Comparison of ENCODE assay signal across 8 cellular contexts in the genomic region with DNA sequence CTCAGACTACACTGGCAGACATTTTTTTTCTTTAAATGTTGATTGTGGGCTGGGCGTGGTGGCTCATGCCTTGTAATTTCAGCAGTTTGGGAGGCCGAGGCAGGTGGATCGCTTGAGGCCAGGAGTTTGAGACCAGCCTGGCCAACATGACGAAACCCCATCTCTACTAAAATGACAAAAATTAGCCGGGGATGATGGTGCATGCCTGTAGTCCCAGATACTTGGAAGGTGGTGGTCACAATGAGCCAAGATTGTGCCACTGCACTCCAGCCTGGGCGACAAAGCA. TPM values are rescaled to one million over a fixed set of nuclear protein-coding genes. Genes with fewer than 3 reads are reported as not detected.
A peak's percentile ranks its signal among the peaks of the same experiment; 100 is the strongest.
DNase-seq lines count a peak whose midpoint lies in the region; TF ChIP-seq lines count a peak whose summit lies in the region.
"Not testable (repeated sequence)": the region's sequence is repeated elsewhere in the genome, so short reads cannot be mapped to it uniquely, and the experiment has no call there.
"Had no signal": no experiment of that assay in that cellular context is flagged by ENCODE, and none has a peak within 500 bp of the region (broad histone marks: within the 10 kb centered on the region; RNA-seq: fewer than 3 reads in every experiment).

No MANE protein-coding gene starts in this region.

- H3K4me3 Mint-ChIP-seq in Caco-2 (ENCODE audit: unreplicated experiment) = peak overlapping the region; percentile 41
- H3K4me3 Mint-ChIP-seq in endodermal cell, neural progenitor cell: not testable (repeated sequence)

- TF ChIP-seq CTCF in Caco-2 (IDR thresholded peaks at IDR 0.05; ENCODE audit: insufficient read depth in 1 of 2, low read depth in 1 of 2, low read length in 1 of 2, severe bottlenecking in 1 of 2, unreplicated experiment in 1 of 2); KMS-11 (conservative IDR thresholded peaks at IDR 0.05; ENCODE audit: low read depth, low read length); MM.1S (IDR thresholded peaks at IDR 0.05; ENCODE audit: low read length); OCI-LY3 (IDR thresholded peaks at IDR 0.05; ENCODE audit: low read depth, low read length); endodermal cell (conservative IDR thresholded peaks at IDR 0.05); neural progenitor cell (IDR thresholded peaks at IDR 0.05): not testable (repeated sequence)

- not testable (repeated sequence) for H3K27me3 ChIP-seq in Caco-2 (replicated peaks; ENCODE audit: control insufficient read depth, insufficient read depth, low read length); KMS-11 (ENCODE audit: insufficient read depth, low read depth); MM.1S (replicated peaks; ENCODE audit: insufficient read depth, low read length); endodermal cell (ENCODE audit: control insufficient read depth, insufficient read depth, low read length, poor library complexity, severe bottlenecking); neural progenitor cell
- peaks cover 31% of the 10 kb centered on the region for H3K27me3 ChIP-seq in OCI-LY3 (ENCODE audit: low read depth, low read length)

- not testable (repeated sequence) for H3F3A ChIP-seq in MM.1S (ENCODE audit: insufficient read depth, low read length); neural progenitor cell (ENCODE audit: low read depth)

- H3K27ac Mint-ChIP-seq in Caco-2 (ENCODE audit: unreplicated experiment) = peak overlapping the region; percentile 57
- H3K27ac Mint-ChIP-seq in endodermal cell = peak overlapping the region; percentile 36
- H3K27ac Mint-ChIP-seq in neural progenitor cell = peak overlapping the region; percentile 14

- CTCF ChIA-PET in Caco-2 (lab: Charles Lee) = interaction anchor here (1.1 kb wide), 1 partner anchor 101 kb away, joined by 16 read pairs; no protein-coding TSS in a partner anchor

- H2AFZ ChIP-seq in KMS-11 (ENCODE audit: low read depth) = peak overlapping the region; percentile 66
- H2AFZ ChIP-seq in MM.1S (ENCODE audit: low read length) = peak overlapping the region; percentile 67
- peak overlapping the region; percentile 51; the same call in 1 of the 2 replicates for H2AFZ ChIP-seq in OCI-LY3 (ENCODE audit: low read depth, low read length)
- H2AFZ ChIP-seq in neural progenitor cell (replicated peaks) = not testable (repeated sequence)

- H3K4me1 Mint-ChIP-seq in Caco-2 (ENCODE audit: low read depth, unreplicated experiment) (peaks cover 33% of the 10 kb centered on the region), endodermal cell (peaks cover 19% of the 10 kb centered on the region), neural progenitor cell (peaks cover 25% of the 10 kb centered on the region)

- POLR2A ChIA-PET in Caco-2 (lab: Charles Lee) = not testable (repeated sequence)

- not testable (repeated sequence) for H3K36me3 Mint-ChIP-seq in Caco-2 (ENCODE audit: insufficient read depth, unreplicated experiment); endodermal cell (ENCODE audit: low read depth); neural progenitor cell

- not testable (repeated sequence) for H3K9me3 ChIP-seq in Caco-2; MM.1S (replicated peaks; ENCODE audit: insufficient read depth, low read length); OCI-LY3 (ENCODE audit: insufficient read depth, low read length); endodermal cell (ENCODE audit: control insufficient read depth, low read length); neural progenitor cell (ENCODE audit: low read depth)

- intact Hi-C loops in Caco-2 (cut with micrococcal nuclease; ENCODE audit: unreplicated experiment) = not testable (repeated sequence)
- intact Hi-C loops in posterior vena cava (cut with DNase I) = loop anchor here in 1 of 2 donors (10.0 kb wide), 2 partner anchors 98 to 612 kb away; no protein-coding TSS in a partner anchor

- WGBS in endodermal cell (ENCODE audit: insufficient coverage in 1 of 2, insufficient read length in 1 of 2), 2 experiments = 94 to 100% methylated on average over 4 to 6 of the region's 6 CpGs

- not testable (repeated sequence) for BruUV-seq in Caco-2 (replicated peaks; lab: Mats Ljungman, UMichigan)

- not testable (repeated sequence) for H3K9me3 Mint-ChIP-seq in Caco-2 (ENCODE audit: unreplicated experiment); endodermal cell; neural progenitor cell

- H3K9ac ChIP-seq in KMS-11; MM.1S (ENCODE audit: low read length); OCI-LY3 (ENCODE audit: low read length); endodermal cell (ENCODE audit: extremely low read depth, low read length, poor library complexity, severe bottlenecking); neural progenitor cell: not testable (repeated sequence)

- H3K27me3 Mint-ChIP-seq in Caco-2 (ENCODE audit: insufficient read depth, unreplicated experiment); endodermal cell (ENCODE audit: insufficient read depth); neural progenitor cell (ENCODE audit: insufficient read depth, low read depth): not testable (repeated sequence)

- DNase-seq in Caco-2; MM.1S; endodermal cell; neural progenitor cell (ENCODE audit: low spot score): not testable (repeated sequence)
- DNase-seq in posterior vena cava (ENCODE audit: low spot score) = peak; percentile 31

- peaks cover 51% of the 10 kb centered on the region for H3K4me1 ChIP-seq in Caco-2
- peaks cover 13% of the 10 kb centered on the region for H3K4me1 ChIP-seq in KMS-11 (ENCODE audit: low read depth, poor library complexity, severe bottlenecking)
- H3K4me1 ChIP-seq in MM.1S (ENCODE audit: low read length) = peaks cover 13% of the 10 kb centered on the region
- peaks cover 37% of the 10 kb centered on the region for H3K4me1 ChIP-seq in OCI-LY3 (ENCODE audit: low read length)
- H3K4me1 ChIP-seq in endodermal cell (ENCODE audit: control insufficient read depth, insufficient read depth, low read length) = not testable (repeated sequence)
- peaks cover 11% of the 10 kb centered on the region for H3K4me1 ChIP-seq in neural progenitor cell

- not testable (repeated sequence) for H3K4me2 ChIP-seq in KMS-11, neural progenitor cell
- H3K4me2 ChIP-seq in MM.1S (ENCODE audit: low read depth, low read length) (peak overlapping the region; percentile 72; the same call in 1 of the 2 replicates), OCI-LY3 (ENCODE audit: low read length) (peak overlapping the region; percentile 75)

- not testable (repeated sequence) for H4K20me1 ChIP-seq in KMS-11 (ENCODE audit: insufficient read depth); MM.1S (ENCODE audit: insufficient read depth, low read length); OCI-LY3 (ENCODE audit: insufficient read depth, low read length); neural progenitor cell (ENCODE audit: low read depth)

- H3K4me3 ChIP-seq in Caco-2 (ENCODE audit: low read depth, low read length); KMS-11 (IDR thresholded peaks at IDR 0.05; ENCODE audit: insufficient read depth, low read depth, low read length); MM.1S (ENCODE audit: low read length); endodermal cell (ENCODE audit: low read length); neural progenitor cell: not testable (repeated sequence)
- H3K4me3 ChIP-seq in OCI-LY3 (ENCODE audit: low read length) = peak overlapping the region; percentile 53

- H3K36me3 ChIP-seq in Caco-2 (ENCODE audit: control insufficient read depth, insufficient read depth, low read length); KMS-11 (ENCODE audit: insufficient read depth); MM.1S (replicated peaks; ENCODE audit: insufficient read depth, low read length); OCI-LY3 (replicated peaks; ENCODE audit: low read depth, low read length); endodermal cell (ENCODE audit: control insufficient read depth, insufficient read depth, low read length); neural progenitor cell: not testable (repeated sequence)

- H3K9me2 ChIP-seq in MM.1S (replicated peaks; ENCODE audit: insufficient read depth, low read length) = not testable (repeated sequence)

- H3K79me2 ChIP-seq in KMS-11 (ENCODE audit: insufficient read depth, low read depth); MM.1S (ENCODE audit: low read length); OCI-LY3 (ENCODE audit: low read length); neural progenitor cell (ENCODE audit: low read depth): not testable (repeated sequence)

- H3K27ac ChIP-seq in KMS-11 = peak overlapping the region; percentile 21; the same call in 1 of the 2 replicates
- H3K27ac ChIP-seq in MM.1S (ENCODE audit: low read length) = peak overlapping the region; percentile 57; the same call in 1 of the 2 replicates
- not testable (repeated sequence) for H3K27ac ChIP-seq in OCI-LY3 (ENCODE audit: low read length); endodermal cell (ENCODE audit: low read depth, low read length); neural progenitor cell

RNA-seq across cellular contexts. Expression of a gene that starts 6.4 kb away (rescaled TPM):
- total RNA-seq in Caco-2 (2022) (12.5 and 12.8 TPM in 2 replicates), endodermal cell (10 to 100 TPM; 26.8 to 28.5 TPM), neural progenitor cell (ENCODE audit: low replicate concordance) (5.9 and 8.2 TPM in 2 replicates), posterior vena cava (10 to 100 TPM; 32.4 to 33.1 TPM)
- polyA plus RNA-seq in endodermal cell (2013, experiment 1 of 2) = 11.9 TPM
- 13.2 TPM for polyA plus RNA-seq in endodermal cell (2013, experiment 2 of 2)
- total RNA-seq: G401 had no signal
